Comparison of ENCODE assay signal across 8 cellular contexts in the genomic region with DNA sequence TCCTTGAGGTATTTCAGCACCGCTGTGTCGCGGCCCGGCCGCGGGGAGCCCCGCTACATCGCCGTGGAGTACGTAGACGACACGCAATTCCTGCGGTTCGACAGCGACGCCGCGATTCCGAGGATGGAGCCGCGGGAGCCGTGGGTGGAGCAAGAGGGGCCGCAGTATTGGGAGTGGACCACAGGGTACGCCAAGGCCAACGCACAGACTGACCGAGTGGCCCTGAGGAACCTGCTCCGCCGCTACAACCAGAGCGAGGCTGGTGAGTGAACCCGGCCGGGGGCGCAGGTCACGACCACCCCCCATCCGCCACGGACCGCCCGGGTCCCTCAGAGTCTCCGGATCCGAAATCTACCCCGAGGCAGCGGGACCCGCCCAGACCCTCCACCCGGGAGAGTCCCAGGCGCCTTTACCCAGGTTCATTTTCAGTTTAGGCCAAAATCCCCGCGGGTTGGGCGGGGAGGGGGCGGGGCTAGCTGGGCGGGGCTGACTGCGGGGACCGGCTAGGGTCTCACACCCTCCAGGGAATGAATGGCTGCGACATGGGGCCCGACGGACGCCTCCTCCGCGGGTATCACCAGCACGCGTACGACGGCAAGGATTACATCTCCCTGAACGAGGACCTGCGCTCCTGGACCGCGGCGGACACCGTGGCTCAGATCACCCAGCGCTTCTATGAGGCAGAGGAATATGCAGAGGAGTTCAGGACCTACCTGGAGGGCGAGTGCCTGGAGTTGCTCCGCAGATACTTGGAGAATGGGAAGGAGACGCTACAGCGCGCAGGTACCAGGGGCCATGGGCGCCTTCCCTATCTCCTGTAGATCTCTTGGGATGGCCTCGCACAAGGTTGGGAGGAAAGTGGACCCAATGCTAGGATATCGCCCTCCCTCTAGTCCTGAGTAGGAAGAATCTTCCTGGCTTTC. TPM values are rescaled to one million over a fixed set of nuclear protein-coding genes. Genes with fewer than 3 reads are reported as not detected.
DNase-seq lines count a peak whose midpoint lies in the region; ATAC-seq and TF ChIP-seq lines count a peak whose summit lies in the region.

No MANE protein-coding gene starts in this region.

- dilution Hi-C loops in mammary epithelial cell (cut with HindIII; ENCODE audit: low sequenced_read_pairs): no loop called here

- no peaks in the 10 kb centered on the region for H4K20me1 ChIP-seq in mammary epithelial cell (ENCODE audit: insufficient read depth, low read length)

- TF ChIP-seq CTCF in WERI-Rb-1 (IDR thresholded peaks at IDR 0.05; ENCODE audit: low read depth, low read length): no peak
- TF ChIP-seq CTCF in mammary epithelial cell (conservative IDR thresholded peaks at IDR 0.05 in 1 of 2, IDR thresholded peaks at IDR 0.05 in 1 of 2; ENCODE audit: extremely low read depth in 1 of 2, insufficient read depth in 1 of 2, low read depth in 1 of 2, low read length in 2 of 2): no peak
- TF ChIP-seq CTCF in left lung (IDR thresholded peaks at IDR 0.05): no peak

- in situ Hi-C loops in mammary epithelial cell (cut with MboI; ENCODE audit: low sequenced_read_pairs in 2 of 2): no loop called here

- peak; percentile 18 for DNase-seq in EL
- DNase-seq in WERI-Rb-1: peak; percentile 53
- DNase-seq in mammary epithelial cell: no peak
- peak; percentile 51 to 89 for DNase-seq in left lung
- DNase-seq in stimulated activated CD4-positive, alpha-beta T cell treated with anti-CD3 and anti-CD28 coated beads, TNF-alpha, amount 100 ng/mL, for 4 hours (ENCODE audit: low read depth in 3 of 3): peak; percentile 71 to 83 (median 72)
- DNase-seq in NCI-H2029 (lab: John Stamatoyannopoulos, UW): no peak
- no peak for DNase-seq in SJCRH30

- ATAC-seq in HG02588 (IDR thresholded peaks at IDR 0.05; ENCODE audit: unreplicated experiment): peak; percentile 44
- ATAC-seq in left lung: peak; percentile 78

- H3K4me2 ChIP-seq in mammary epithelial cell (ENCODE audit: insufficient read depth, low read depth, low read length): peak overlapping the region; percentile 86

- WGBS in mammary epithelial cell (ENCODE audit: low coverage, missing lambda C conversion rate): 30% methylated on average over 21 of the region's 76 CpGs

- no peak overlapping the region for H3K27ac ChIP-seq in WERI-Rb-1
- peak overlapping the region; percentile 76 for H3K27ac ChIP-seq in mammary epithelial cell (ENCODE audit: insufficient read depth, low read depth, low read length)
- H3K27ac ChIP-seq in left lung: peak overlapping the region; percentile 89 to 95
- H3K27ac ChIP-seq in SJCRH30: no peak overlapping the region

- H3K9me3 ChIP-seq in WERI-Rb-1 (ENCODE audit: severe bottlenecking) (no peaks in the 10 kb centered on the region), mammary epithelial cell (replicated peaks; ENCODE audit: insufficient read depth, low read length) (no peaks in the 10 kb centered on the region), left lung (no peaks in the 10 kb centered on the region), SJCRH30 (replicated peaks) (no peaks in the 10 kb centered on the region)

- H3K79me2 ChIP-seq in mammary epithelial cell (ENCODE audit: insufficient read depth, low read length): no peaks in the 10 kb centered on the region

- peak overlapping the region; percentile 88 for H3K9ac ChIP-seq in mammary epithelial cell (ENCODE audit: insufficient read depth, low read length)

- intact Hi-C loops in mammary epithelial cell (cut with micrococcal nuclease): no loop called here
- intact Hi-C loops in left lung (cut with DNase I): loop anchor here in 1 of 2 donors (10.0 kb wide), 1 partner anchor 291 kb away; no protein-coding TSS in a partner anchor

- H3K4me1 ChIP-seq in mammary epithelial cell (ENCODE audit: insufficient read depth, low read length) (no peaks in the 10 kb centered on the region), left lung (peaks cover 0 to 36% of the 10 kb centered on the region in 2 donors), SJCRH30 (no peaks in the 10 kb centered on the region)

- H2AFZ ChIP-seq in mammary epithelial cell (ENCODE audit: low read depth, low read length): peak overlapping the region; percentile 97

- peak overlapping the region; percentile 96 for H3K4me3 ChIP-seq in WERI-Rb-1 (ENCODE audit: low read depth, low read length)
- peak overlapping the region; percentile 72 to 76 (median 74) for H3K4me3 ChIP-seq in mammary epithelial cell (replicated peaks in 1 of 3; ENCODE audit: insufficient read depth in 1 of 3, low read depth in 2 of 3, low read length in 3 of 3)
- peak overlapping the region; percentile 91 to 100 for H3K4me3 ChIP-seq in left lung
- no peak overlapping the region for H3K4me3 ChIP-seq in SJCRH30

- no peaks in the 10 kb centered on the region for H3K36me3 ChIP-seq in WERI-Rb-1
- H3K36me3 ChIP-seq in mammary epithelial cell (ENCODE audit: insufficient read depth, low read length): no peaks in the 10 kb centered on the region
- H3K36me3 ChIP-seq in left lung: peaks cover 0 to 51% of the 10 kb centered on the region in 2 donors
- H3K36me3 ChIP-seq in SJCRH30: no peaks in the 10 kb centered on the region

- BruUV-seq in mammary epithelial cell (replicated peaks; lab: Mats Ljungman, UMichigan): TSS peak; percentile 60

- no peaks in the 10 kb centered on the region for H3K27me3 ChIP-seq in WERI-Rb-1 (ENCODE audit: insufficient read depth, low read depth, severe bottlenecking)
- no peaks in the 10 kb centered on the region for H3K27me3 ChIP-seq in mammary epithelial cell (ENCODE audit: insufficient read depth, low read length)
- no peaks in the 10 kb centered on the region for H3K27me3 ChIP-seq in left lung
- no peaks in the 10 kb centered on the region for H3K27me3 ChIP-seq in SJCRH30

- CTCF ChIA-PET in mammary epithelial cell (lab: Charles Lee; ENCODE audit: low non-redundant PET): no interaction called here

RNA-seq across cellular contexts. Expression of gene HLA-F, which starts 0.7 kb away (rescaled TPM):
- 10 to 100 TPM; 27.2 to 35.4 TPM for total RNA-seq in mammary epithelial cell
- 32.4 TPM for polyA plus RNA-seq in mammary epithelial cell
- 13.4 TPM for polyA minus RNA-seq in mammary epithelial cell
- 100 to 1,000 TPM in 1 of 2 donors, 10 to 100 TPM in 1; 98.3 to 197 TPM for total RNA-seq in left lung
- total RNA-seq in SJCRH30 (2014; rRNA removed; shearing (Covaris generic)): not detected in 2 replicates

RNA-seq across cellular contexts. Expression of gene ZFP57, which starts 43.0 kb away (rescaled TPM):
- total RNA-seq in mammary epithelial cell: 10 to 100 TPM in 1 of 2 donors, 1 to 10 TPM in 1; 2.4 to 30.8 TPM
- polyA plus RNA-seq in mammary epithelial cell: 1.1 TPM
- polyA minus RNA-seq in mammary epithelial cell: not detected
- not detected for total RNA-seq in left lung
- 0.08 TPM in 1 of 2 replicates, not detected in the other for total RNA-seq in SJCRH30 (2014; rRNA removed; shearing (Covaris generic))

Comparison
In these comparisons a context has a peak if more than half of its experiments do, and no peak if none do; other contexts are left out.
1. DNase-seq: peak in EL (single experiment), WERI-Rb-1 (single experiment), left lung (2 of 2) and stimulated activated CD4-positive, alpha-beta T cell treated with anti-CD3 and anti-CD28 coated beads, TNF-alpha, amount 100 ng/mL, for 4 hours (3 of 3); none in mammary epithelial cell (single experiment), NCI-H2029 (single experiment) and SJCRH30 (0 of 2).
2. H3K27ac ChIP-seq: peak in mammary epithelial cell (single experiment) and left lung (2 of 2); none in WERI-Rb-1 (single experiment) and SJCRH30 (single experiment).
3. RNA of gene HLA-F, which starts 0.7 kb away (total RNA-seq): 98.3 to 197 TPM in left lung and 27.2 to 35.4 TPM in mammary epithelial cell; not detected in SJCRH30; every median in the first group is over 10 times any median in the second.